Comparison of ENCODE assay signal across 1 cellular context in the genomic region with DNA sequence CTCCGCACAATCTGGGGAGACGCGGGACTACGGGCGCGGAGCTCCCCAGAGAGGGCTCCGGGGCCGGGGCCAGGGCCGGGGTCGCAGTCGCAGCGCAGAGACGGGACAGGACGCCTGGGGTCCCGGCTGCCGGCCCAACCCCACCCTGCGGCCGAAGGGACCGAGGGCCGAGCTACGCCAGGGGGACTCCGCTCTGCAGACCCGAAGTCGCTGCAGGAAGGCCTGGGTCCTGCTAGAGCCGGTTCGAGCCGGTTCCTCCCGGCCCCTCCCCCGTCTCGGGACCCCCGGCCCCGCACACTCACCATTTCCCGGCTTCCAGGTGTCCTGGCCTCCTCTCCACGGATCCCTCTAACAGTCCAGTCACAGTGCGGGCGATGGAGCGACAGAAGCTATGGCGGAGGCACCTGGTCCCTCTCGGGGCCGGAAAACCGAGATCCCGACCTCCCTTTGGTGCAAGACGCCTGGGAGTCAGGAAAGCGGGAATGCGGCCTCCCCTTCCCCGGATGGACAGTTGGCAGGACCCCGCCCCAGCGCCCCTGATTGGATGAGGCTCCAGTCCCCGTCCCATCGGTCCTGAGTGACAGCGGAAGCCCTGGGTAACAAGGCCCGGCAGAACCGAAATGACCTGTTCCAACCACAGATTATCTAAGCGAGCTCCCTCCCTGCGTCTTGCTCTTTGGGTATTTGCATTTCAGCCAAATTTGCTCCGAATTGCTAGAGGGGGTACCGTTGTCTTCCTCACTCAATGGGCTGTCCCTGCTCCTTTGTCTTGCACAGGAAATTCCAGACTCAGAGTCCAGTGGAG.
A peak's percentile ranks its signal among the peaks of the same experiment; 100 is the strongest.
TF ChIP-seq lines count a peak whose summit lies in the region.

A gene (minus strand): TSS at position 481 of the 805 bp plus-strand sequence. CDS start 176 bp downstream, at position 305.

TF ChIP-seq in HepG2, 621 proteins besides CTCF, POLR2A, EP300 and RAD21 (continued from another document and continues in another):
- TF ChIP-seq, protein P1, sequence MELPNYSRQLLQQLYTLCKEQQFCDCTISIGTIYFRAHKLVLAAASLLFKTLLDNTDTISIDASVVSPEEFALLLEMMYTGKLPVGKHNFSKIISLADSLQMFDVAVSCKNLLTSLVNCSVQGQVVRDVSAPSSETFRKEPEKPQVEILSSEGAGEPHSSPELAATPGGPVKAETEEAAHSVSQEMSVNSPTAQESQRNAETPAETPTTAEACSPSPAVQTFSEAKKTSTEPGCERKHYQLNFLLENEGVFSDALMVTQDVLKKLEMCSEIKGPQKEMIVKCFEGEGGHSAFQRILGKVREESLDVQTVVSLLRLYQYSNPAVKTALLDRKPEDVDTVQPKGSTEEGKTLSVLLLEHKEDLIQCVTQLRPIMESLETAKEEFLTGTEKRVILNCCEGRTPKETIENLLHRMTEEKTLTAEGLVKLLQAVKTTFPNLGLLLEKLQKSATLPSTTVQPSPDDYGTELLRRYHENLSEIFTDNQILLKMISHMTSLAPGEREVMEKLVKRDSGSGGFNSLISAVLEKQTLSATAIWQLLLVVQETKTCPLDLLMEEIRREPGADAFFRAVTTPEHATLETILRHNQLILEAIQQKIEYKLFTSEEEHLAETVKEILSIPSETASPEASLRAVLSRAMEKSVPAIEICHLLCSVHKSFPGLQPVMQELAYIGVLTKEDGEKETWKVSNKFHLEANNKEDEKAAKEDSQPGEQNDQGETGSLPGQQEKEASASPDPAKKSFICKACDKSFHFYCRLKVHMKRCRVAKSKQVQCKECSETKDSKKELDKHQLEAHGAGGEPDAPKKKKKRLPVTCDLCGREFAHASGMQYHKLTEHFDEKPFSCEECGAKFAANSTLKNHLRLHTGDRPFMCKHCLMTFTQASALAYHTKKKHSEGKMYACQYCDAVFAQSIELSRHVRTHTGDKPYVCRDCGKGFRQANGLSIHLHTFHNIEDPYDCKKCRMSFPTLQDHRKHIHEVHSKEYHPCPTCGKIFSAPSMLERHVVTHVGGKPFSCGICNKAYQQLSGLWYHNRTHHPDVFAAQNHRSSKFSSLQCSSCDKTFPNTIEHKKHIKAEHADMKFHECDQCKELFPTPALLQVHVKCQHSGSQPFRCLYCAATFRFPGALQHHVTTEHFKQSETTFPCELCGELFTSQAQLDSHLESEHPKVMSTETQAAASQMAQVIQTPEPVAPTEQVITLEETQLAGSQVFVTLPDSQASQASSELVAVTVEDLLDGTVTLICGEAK (IDR thresholded peaks at IDR 0.05): no peak
- TF ChIP-seq, protein P1 (CRISPR knock-in tag; IDR thresholded peaks at IDR 0.05): peak; percentile 14; the same call in 1 of the 2 replicates
- no peak for TF ChIP-seq ZNF296 (CRISPR knock-in tag; conservative IDR thresholded peaks at IDR 0.05)
- peak; percentile 54; the same call in 1 of the 2 replicates for TF ChIP-seq ZNF235 (CRISPR knock-in tag; IDR thresholded peaks at IDR 0.05; ENCODE audit: borderline replicate concordance)
- TF ChIP-seq, protein P2, sequence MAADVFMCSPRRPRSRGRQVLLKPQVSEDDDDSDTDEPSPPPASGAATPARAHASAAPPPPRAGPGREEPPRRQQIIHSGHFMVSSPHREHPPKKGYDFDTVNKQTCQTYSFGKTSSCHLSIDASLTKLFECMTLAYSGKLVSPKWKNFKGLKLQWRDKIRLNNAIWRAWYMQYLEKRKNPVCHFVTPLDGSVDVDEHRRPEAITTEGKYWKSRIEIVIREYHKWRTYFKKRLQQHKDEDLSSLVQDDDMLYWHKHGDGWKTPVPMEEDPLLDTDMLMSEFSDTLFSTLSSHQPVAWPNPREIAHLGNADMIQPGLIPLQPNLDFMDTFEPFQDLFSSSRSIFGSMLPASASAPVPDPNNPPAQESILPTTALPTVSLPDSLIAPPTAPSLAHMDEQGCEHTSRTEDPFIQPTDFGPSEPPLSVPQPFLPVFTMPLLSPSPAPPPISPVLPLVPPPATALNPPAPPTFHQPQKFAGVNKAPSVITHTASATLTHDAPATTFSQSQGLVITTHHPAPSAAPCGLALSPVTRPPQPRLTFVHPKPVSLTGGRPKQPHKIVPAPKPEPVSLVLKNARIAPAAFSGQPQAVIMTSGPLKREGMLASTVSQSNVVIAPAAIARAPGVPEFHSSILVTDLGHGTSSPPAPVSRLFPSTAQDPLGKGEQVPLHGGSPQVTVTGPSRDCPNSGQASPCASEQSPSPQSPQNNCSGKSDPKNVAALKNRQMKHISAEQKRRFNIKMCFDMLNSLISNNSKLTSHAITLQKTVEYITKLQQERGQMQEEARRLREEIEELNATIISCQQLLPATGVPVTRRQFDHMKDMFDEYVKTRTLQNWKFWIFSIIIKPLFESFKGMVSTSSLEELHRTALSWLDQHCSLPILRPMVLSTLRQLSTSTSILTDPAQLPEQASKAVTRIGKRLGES (CRISPR knock-in tag; IDR thresholded peaks at IDR 0.05; ENCODE audit: borderline replicate concordance): no peak
- TF ChIP-seq, protein P3, sequence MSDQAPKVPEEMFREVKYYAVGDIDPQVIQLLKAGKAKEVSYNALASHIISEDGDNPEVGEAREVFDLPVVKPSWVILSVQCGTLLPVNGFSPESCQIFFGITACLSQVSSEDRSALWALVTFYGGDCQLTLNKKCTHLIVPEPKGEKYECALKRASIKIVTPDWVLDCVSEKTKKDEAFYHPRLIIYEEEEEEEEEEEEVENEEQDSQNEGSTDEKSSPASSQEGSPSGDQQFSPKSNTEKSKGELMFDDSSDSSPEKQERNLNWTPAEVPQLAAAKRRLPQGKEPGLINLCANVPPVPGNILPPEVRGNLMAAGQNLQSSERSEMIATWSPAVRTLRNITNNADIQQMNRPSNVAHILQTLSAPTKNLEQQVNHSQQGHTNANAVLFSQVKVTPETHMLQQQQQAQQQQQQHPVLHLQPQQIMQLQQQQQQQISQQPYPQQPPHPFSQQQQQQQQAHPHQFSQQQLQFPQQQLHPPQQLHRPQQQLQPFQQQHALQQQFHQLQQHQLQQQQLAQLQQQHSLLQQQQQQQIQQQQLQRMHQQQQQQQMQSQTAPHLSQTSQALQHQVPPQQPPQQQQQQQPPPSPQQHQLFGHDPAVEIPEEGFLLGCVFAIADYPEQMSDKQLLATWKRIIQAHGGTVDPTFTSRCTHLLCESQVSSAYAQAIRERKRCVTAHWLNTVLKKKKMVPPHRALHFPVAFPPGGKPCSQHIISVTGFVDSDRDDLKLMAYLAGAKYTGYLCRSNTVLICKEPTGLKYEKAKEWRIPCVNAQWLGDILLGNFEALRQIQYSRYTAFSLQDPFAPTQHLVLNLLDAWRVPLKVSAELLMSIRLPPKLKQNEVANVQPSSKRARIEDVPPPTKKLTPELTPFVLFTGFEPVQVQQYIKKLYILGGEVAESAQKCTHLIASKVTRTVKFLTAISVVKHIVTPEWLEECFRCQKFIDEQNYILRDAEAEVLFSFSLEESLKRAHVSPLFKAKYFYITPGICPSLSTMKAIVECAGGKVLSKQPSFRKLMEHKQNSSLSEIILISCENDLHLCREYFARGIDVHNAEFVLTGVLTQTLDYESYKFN (CRISPR knock-in tag; conservative IDR thresholded peaks at IDR 0.05): 0 out of 2 replicates have a peak, but pooled peaks have one; percentile 34
- peak; percentile 67 for TF ChIP-seq MED1 (CRISPR knock-in tag; IDR thresholded peaks at IDR 0.05)
- TF ChIP-seq ZBTB7B (CRISPR knock-in tag; IDR thresholded peaks at IDR 0.05): peak; percentile 61
- TF ChIP-seq, protein P4, sequence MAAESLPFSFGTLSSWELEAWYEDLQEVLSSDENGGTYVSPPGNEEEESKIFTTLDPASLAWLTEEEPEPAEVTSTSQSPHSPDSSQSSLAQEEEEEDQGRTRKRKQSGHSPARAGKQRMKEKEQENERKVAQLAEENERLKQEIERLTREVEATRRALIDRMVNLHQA (CRISPR knock-in tag; IDR thresholded peaks at IDR 0.05): no peak
- TF ChIP-seq, protein P5, sequence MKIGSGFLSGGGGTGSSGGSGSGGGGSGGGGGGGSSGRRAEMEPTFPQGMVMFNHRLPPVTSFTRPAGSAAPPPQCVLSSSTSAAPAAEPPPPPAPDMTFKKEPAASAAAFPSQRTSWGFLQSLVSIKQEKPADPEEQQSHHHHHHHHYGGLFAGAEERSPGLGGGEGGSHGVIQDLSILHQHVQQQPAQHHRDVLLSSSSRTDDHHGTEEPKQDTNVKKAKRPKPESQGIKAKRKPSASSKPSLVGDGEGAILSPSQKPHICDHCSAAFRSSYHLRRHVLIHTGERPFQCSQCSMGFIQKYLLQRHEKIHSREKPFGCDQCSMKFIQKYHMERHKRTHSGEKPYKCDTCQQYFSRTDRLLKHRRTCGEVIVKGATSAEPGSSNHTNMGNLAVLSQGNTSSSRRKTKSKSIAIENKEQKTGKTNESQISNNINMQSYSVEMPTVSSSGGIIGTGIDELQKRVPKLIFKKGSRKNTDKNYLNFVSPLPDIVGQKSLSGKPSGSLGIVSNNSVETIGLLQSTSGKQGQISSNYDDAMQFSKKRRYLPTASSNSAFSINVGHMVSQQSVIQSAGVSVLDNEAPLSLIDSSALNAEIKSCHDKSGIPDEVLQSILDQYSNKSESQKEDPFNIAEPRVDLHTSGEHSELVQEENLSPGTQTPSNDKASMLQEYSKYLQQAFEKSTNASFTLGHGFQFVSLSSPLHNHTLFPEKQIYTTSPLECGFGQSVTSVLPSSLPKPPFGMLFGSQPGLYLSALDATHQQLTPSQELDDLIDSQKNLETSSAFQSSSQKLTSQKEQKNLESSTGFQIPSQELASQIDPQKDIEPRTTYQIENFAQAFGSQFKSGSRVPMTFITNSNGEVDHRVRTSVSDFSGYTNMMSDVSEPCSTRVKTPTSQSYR (CRISPR knock-in tag; IDR thresholded peaks at IDR 0.05; ENCODE audit: borderline replicate concordance): no peak
- TF ChIP-seq ZNF230 (CRISPR knock-in tag; IDR thresholded peaks at IDR 0.05): peak; percentile 86
- TF ChIP-seq POLR2AphosphoS5 (IDR thresholded peaks at IDR 0.05; ENCODE audit: low read depth, low read length): peak; percentile 90
- no peak for TF ChIP-seq ZNF615 (CRISPR knock-in tag; IDR thresholded peaks at IDR 0.05; ENCODE audit: borderline replicate concordance)
- TF ChIP-seq SMAD1 (CRISPR knock-in tag; IDR thresholded peaks at IDR 0.05; ENCODE audit: borderline replicate concordance, low read depth): peak; percentile 89; the same call in 1 of the 2 replicates
- no peak for TF ChIP-seq SP140L (CRISPR knock-in tag; IDR thresholded peaks at IDR 0.05; ENCODE audit: borderline replicate concordance)
- TF ChIP-seq MIXL1 (CRISPR knock-in tag; IDR thresholded peaks at IDR 0.05): no peak
- TF ChIP-seq ZNF451 (CRISPR knock-in tag; IDR thresholded peaks at IDR 0.05): no peak
- no peak for TF ChIP-seq MYNN (CRISPR knock-in tag; IDR thresholded peaks at IDR 0.05; ENCODE audit: low read depth)
- TF ChIP-seq GATAD1 (CRISPR knock-in tag; IDR thresholded peaks at IDR 0.05): peak; percentile 68
- TF ChIP-seq, protein P6, sequence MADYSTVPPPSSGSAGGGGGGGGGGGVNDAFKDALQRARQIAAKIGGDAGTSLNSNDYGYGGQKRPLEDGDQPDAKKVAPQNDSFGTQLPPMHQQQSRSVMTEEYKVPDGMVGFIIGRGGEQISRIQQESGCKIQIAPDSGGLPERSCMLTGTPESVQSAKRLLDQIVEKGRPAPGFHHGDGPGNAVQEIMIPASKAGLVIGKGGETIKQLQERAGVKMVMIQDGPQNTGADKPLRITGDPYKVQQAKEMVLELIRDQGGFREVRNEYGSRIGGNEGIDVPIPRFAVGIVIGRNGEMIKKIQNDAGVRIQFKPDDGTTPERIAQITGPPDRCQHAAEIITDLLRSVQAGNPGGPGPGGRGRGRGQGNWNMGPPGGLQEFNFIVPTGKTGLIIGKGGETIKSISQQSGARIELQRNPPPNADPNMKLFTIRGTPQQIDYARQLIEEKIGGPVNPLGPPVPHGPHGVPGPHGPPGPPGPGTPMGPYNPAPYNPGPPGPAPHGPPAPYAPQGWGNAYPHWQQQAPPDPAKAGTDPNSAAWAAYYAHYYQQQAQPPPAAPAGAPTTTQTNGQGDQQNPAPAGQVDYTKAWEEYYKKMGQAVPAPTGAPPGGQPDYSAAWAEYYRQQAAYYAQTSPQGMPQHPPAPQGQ (CRISPR knock-in tag; IDR thresholded peaks at IDR 0.05; ENCODE audit: borderline replicate concordance): no peak
- peak; percentile 69 for TF ChIP-seq TBX2 (CRISPR knock-in tag; IDR thresholded peaks at IDR 0.05; ENCODE audit: borderline replicate concordance)
- TF ChIP-seq, protein P7, sequence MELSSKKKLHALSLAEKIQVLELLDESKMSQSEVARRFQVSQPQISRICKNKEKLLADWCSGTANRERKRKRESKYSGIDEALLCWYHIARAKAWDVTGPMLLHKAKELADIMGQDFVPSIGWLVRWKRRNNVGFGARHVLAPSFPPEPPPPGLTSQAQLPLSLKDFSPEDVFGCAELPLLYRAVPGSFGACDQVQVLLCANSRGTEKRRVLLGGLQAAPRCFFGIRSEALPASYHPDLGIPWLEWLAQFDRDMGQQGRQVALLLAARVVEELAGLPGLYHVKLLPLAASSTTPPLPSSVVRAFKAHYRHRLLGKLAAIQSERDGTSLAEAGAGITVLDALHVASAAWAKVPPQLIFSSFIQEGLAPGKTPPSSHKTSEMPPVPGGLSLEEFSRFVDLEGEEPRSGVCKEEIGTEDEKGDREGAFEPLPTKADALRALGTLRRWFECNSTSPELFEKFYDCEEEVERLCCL (CRISPR knock-in tag; IDR thresholded peaks at IDR 0.05; ENCODE audit: borderline replicate concordance): peak; percentile 40; the same call in 1 of the 2 replicates
- TF ChIP-seq TBL1XR1 (IDR thresholded peaks at IDR 0.05; ENCODE audit: borderline replicate concordance, low read length, partially characterized antibody): no peak
- TF ChIP-seq ZNF879 (CRISPR knock-in tag; IDR thresholded peaks at IDR 0.05): no peak
- peak; percentile 54; the same call in 1 of the 2 replicates for TF ChIP-seq ZNF773 (CRISPR knock-in tag; IDR thresholded peaks at IDR 0.05; ENCODE audit: borderline replicate concordance)
- TF ChIP-seq ZNF644 (CRISPR knock-in tag; IDR thresholded peaks at IDR 0.05; ENCODE audit: low read depth): no peak
- no peak for TF ChIP-seq NFIC (IDR thresholded peaks at IDR 0.05; ENCODE audit: low read length)
- no peak for TF ChIP-seq ZMYM3 (CRISPR knock-in tag; IDR thresholded peaks at IDR 0.05)
- TF ChIP-seq AKAP8 (CRISPR knock-in tag; IDR thresholded peaks at IDR 0.05): no peak
- no peak for TF ChIP-seq NCOA5 (CRISPR knock-in tag; IDR thresholded peaks at IDR 0.05)
- no peak for TF ChIP-seq FOXJ3 (CRISPR knock-in tag; IDR thresholded peaks at IDR 0.05; ENCODE audit: borderline replicate concordance)
